1 cellular context compared by ENCODE assay signal in the genomic region with DNA sequence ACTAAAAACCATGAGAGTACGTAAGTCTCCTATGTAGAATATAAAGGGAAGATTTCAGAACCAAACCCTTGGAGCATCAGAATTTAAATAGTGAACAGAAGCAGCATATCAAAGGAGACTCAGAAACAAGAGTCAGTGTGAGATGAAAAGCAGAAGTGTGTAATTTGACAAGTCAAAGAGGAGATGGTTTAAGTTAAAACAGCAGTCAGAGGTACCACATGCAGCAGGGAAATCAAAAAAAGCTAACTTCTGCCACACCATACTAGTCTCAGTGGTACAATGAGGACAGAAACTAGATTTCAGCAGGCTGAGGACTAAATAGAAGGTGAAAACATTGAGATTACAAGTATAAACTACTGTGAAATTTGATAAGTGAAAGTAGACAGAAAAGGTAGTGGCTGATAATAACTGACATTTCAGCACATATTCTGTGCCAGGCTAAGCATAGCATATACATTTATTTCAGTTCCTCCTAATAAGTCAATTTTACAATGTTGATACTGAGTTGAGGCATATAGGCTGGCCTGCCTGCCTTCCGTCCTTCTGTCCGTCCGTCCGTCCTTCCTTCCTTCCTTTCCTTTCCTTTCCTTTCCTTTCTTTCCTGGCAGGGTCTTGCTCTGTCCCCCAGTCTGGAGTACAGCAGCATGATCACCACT.
TF ChIP-seq lines count a peak whose summit lies in the region.

No MANE protein-coding gene starts in this region.

TF ChIP-seq in WTC11, 78 proteins besides CTCF, POLR2A, EP300 and RAD21 (continued from another document):
- TF ChIP-seq ARID4B (CRISPR knock-in tag; IDR thresholded peaks at IDR 0.05; ENCODE audit: borderline replicate concordance): no peak
- no peak for TF ChIP-seq CBFB (CRISPR knock-in tag; IDR thresholded peaks at IDR 0.05; ENCODE audit: low read depth)
